ENCODE assay signal across 9 cellular contexts in the genomic region with DNA sequence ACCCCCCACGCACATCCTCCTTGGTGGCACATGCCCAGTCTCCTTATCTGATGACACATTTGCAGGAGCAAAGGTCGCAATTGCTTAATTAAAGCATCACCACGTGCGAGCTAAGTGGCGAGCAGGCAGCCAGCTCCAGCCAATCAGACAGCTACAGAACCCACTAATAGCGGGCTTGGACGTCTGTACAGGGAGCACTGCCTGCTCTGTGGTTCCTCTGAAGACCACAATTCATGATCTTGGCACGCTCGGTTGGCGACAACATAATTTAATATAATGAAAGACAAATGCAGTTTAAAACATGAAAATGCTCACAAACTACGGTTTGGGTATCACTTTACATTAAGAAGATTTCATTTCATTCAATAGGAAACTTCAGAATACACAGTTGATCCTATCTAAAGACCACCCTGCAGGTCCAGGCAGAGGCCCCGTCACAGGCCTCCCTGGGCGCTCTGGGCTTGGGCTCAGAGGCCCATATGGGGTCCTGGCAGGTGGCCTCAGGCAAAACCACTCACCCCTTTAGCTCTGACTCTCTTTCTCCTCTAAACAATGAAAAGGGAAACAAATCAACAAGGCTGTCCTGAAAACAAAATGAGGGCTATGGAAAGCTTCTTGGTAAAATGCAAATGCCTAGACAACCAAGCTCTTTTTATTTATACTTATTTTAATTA. TPM values are rescaled to one million over a fixed set of nuclear protein-coding genes. Genes with fewer than 3 reads are reported as not detected.
DNase-seq lines count a peak whose midpoint lies in the region; ATAC-seq and TF ChIP-seq lines count a peak whose summit lies in the region.
"Had no signal": no experiment of that assay in that cellular context is flagged by ENCODE, and none has a peak within 500 bp of the region (broad histone marks: within the 10 kb centered on the region; RNA-seq: fewer than 3 reads in every experiment).

No MANE protein-coding gene starts in this region.

- H3K4me3 Mint-ChIP-seq in nephron, result no peak overlapping the region

- no peaks in the 10 kb centered on the region for H3K27me3 ChIP-seq in ascending aorta

- DNase-seq in EL (peak; percentile 62), OCI-M1 (lab: John Stamatoyannopoulos, UW) (peak; percentile 66), cerebellum (ENCODE audit: low spot score) (peak; percentile 47), ascending aorta (ENCODE audit: low spot score in 2 of 2) (no peak), retina (no peak)
- DNase-seq: activated naive CD4-positive, alpha-beta T cell treated with anti-CD3 and anti-CD28 coated beads, Interleukin-2, amount 50 U/mL, for 16 hours had no signal

- TF ChIP-seq CTCF in nephron (IDR thresholded peaks at IDR 0.05; ENCODE audit: unreplicated experiment in 3 of 3) (no peak), ascending aorta (IDR thresholded peaks at IDR 0.05) (no peak)

- no peak overlapping the region for H3K4me3 ChIP-seq in ascending aorta

- peaks cover 40 to 72% of the 10 kb centered on the region in 2 donors for H3K4me1 ChIP-seq in ascending aorta

- ATAC-seq in HG03520 (IDR thresholded peaks at IDR 0.05; ENCODE audit: unreplicated experiment) (no peak), HG03432 (IDR thresholded peaks at IDR 0.05; ENCODE audit: unreplicated experiment) (no peak)

- H3K9me3 ChIP-seq in ascending aorta, result no peaks in the 10 kb centered on the region

- intact Hi-C loops in ascending aorta (cut with DNase I), result no loop called here

- no peaks in the 10 kb centered on the region for H3K9me3 Mint-ChIP-seq in nephron

- H3K27ac ChIP-seq in ascending aorta, result peak overlapping the region in 1 of 2 donors; percentile 4

- no peaks in the 10 kb centered on the region for H3K36me3 Mint-ChIP-seq in nephron (ENCODE audit: low read depth)

- H3K36me3 ChIP-seq in ascending aorta, result no peaks in the 10 kb centered on the region

- H3K27me3 Mint-ChIP-seq in nephron (ENCODE audit: low read depth), result no peaks in the 10 kb centered on the region

- H3K27ac Mint-ChIP-seq in nephron, result peak overlapping the region; percentile 22 to 73 (median 29)

- peaks cover 68% of the 10 kb centered on the region for H3K4me1 Mint-ChIP-seq in nephron

RNA-seq across cellular contexts. Expression of gene PACSIN2, which starts 10.4 kb away (rescaled TPM):
- total RNA-seq in cerebellum (24.5 TPM), ascending aorta (95.5 TPM)

Comparison
In these comparisons a context has a peak if more than half of its experiments do, and no peak if none do; other contexts are left out.
1. DNase-seq: peak in EL (single experiment), OCI-M1 (single experiment) and cerebellum (single experiment); none in ascending aorta (0 of 2) and retina (single experiment).